Comparison of ENCODE assay signal across 20 cellular contexts in the genomic region with DNA sequence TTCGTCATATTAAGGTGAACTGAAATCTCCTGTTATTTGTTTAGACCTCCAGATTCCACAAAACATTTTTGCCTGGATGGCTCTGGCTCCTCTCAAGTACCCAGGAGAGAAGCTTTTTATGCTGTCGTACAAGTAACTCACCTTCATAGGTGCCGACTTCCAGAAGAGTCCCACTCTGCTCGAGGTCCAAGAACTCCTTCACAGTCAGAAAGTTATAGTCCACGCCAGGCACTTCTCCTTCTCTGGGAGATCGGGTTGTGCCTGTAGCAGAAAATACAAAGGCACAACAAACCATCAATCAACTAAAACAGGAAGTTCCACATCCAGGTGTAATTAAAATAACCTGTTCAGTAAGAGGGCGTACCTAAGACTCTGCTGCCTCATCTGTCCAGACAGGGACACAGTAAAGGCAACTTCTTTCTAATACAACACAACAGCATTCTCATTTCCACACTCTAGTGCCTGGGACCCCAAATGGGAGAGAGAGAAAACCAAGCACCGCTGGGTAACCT.
A peak's percentile ranks its signal among the peaks of the same experiment; 100 is the strongest.
DNase-seq lines count a peak whose midpoint lies in the region; ATAC-seq and TF ChIP-seq lines count a peak whose summit lies in the region.
"Had no signal": no experiment of that assay in that cellular context is flagged by ENCODE, and none has a peak within 500 bp of the region (broad histone marks: within the 10 kb centered on the region; RNA-seq: fewer than 3 reads in every experiment).

No MANE protein-coding gene starts in this region.

- CTCF ChIA-PET in WTC11 (lab: Charles Lee), result interaction anchor here (1.2 kb wide), 1 partner anchor 11 kb away, joined by 3 read pairs; no protein-coding TSS in a partner anchor

- H3K27me3 Mint-ChIP-seq in WTC11 (ENCODE audit: low read depth), result no peaks in the 10 kb centered on the region

- H3K4me1 Mint-ChIP-seq in WTC11, result peaks cover 29% of the 10 kb centered on the region

- peak overlapping the region; percentile 82 for H3K27ac Mint-ChIP-seq in WTC11
- H3K27ac Mint-ChIP-seq: CD4-positive, alpha-beta T cell had no signal

- no peaks in the 10 kb centered on the region for H3K9me3 ChIP-seq in mucosa of descending colon
- H3K9me3 ChIP-seq: BE2C, Caco-2 had no signal

- intact Hi-C loops in mucosa of descending colon (cut with DNase I, micrococcal nuclease), result no loop called here

- H3K9me3 Mint-ChIP-seq in WTC11, result no peaks in the 10 kb centered on the region
- H3K9me3 Mint-ChIP-seq: H9 had no signal

- peak; percentile 25; the same call in 1 of the 2 replicates for ATAC-seq in WTC11
- peak; percentile 44 for ATAC-seq in mucosa of descending colon
- no peak for ATAC-seq in HG02763 (IDR thresholded peaks at IDR 0.05; ENCODE audit: unreplicated experiment)
- no peak for ATAC-seq in GM21381 (IDR thresholded peaks at IDR 0.05; ENCODE audit: unreplicated experiment)
- ATAC-seq in HG02678 (IDR thresholded peaks at IDR 0.05; ENCODE audit: unreplicated experiment), result no peak

- no peak overlapping the region for H3K4me3 Mint-ChIP-seq in WTC11
- H3K4me3 Mint-ChIP-seq: CD4-positive, alpha-beta T cell; H9 had no signal

- H3K4me3 ChIP-seq in mucosa of descending colon, result no peak overlapping the region
- H3K4me3 ChIP-seq: SK-N-MC had no signal

- POLR2A ChIA-PET in WTC11 (lab: Charles Lee), result no interaction called here

- H3K36me3 Mint-ChIP-seq in WTC11, result no peaks in the 10 kb centered on the region

- no peaks in the 10 kb centered on the region for H3K36me3 ChIP-seq in mucosa of descending colon (ENCODE audit: low read depth)
- H3K36me3 ChIP-seq: BE2C had no signal

- no peaks in the 10 kb centered on the region for H3K4me1 ChIP-seq in mucosa of descending colon (ENCODE audit: low read depth)
- H3K4me1 ChIP-seq: BE2C, Caco-2 had no signal

- peak; percentile 4 for DNase-seq in NCI-H526 treated with DMSO at 0.1 percent for 48 hours (lab: John Stamatoyannopoulos, UW)
- DNase-seq in NCI-H526 (lab: John Stamatoyannopoulos, UW), result no peak
- no peak for DNase-seq in WTC11 (ENCODE audit: low spot score)
- DNase-seq in mucosa of descending colon, result no peak
- DNase-seq: BE2C; Caco-2; CD4-positive, alpha-beta T cell; DMS53; EL; H9; NCI-H1092 treated with DMSO at 0.1 percent for 48 hours; NCI-H1694; NCI-H2107; NCI-H345; NCI-H82; SHP77 had no signal

- TF ChIP-seq CTCF in WTC11 (IDR thresholded peaks at IDR 0.05) (no peak), mucosa of descending colon (IDR thresholded peaks at IDR 0.05) (no peak)

TF ChIP-seq in WTC11, 78 proteins besides CTCF, POLR2A, EP300 and RAD21:
- TF ChIP-seq, protein P1, sequence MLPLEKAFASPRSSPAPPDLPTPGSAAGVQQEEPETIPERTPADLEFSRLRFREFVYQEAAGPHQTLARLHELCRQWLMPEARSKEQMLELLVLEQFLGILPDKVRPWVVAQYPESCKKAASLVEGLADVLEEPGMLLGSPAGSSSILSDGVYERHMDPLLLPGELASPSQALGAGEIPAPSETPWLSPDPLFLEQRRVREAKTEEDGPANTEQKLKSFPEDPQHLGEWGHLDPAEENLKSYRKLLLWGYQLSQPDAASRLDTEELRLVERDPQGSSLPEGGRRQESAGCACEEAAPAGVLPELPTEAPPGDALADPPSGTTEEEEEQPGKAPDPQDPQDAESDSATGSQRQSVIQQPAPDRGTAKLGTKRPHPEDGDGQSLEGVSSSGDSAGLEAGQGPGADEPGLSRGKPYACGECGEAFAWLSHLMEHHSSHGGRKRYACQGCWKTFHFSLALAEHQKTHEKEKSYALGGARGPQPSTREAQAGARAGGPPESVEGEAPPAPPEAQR (CRISPR knock-in tag; IDR thresholded peaks at IDR 0.05), result no peak
- no peak for TF ChIP-seq GABPB1 (CRISPR knock-in tag; IDR thresholded peaks at IDR 0.05)
- TF ChIP-seq NR3C1 (CRISPR knock-in tag; conservative IDR thresholded peaks at IDR 0.05; ENCODE audit: low read depth), result no peak
- TF ChIP-seq, protein P2, sequence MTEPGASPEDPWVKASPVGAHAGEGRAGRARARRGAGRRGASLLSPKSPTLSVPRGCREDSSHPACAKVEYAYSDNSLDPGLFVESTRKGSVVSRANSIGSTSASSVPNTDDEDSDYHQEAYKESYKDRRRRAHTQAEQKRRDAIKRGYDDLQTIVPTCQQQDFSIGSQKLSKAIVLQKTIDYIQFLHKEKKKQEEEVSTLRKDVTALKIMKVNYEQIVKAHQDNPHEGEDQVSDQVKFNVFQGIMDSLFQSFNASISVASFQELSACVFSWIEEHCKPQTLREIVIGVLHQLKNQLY (CRISPR knock-in tag; IDR thresholded peaks at IDR 0.05), result no peak
- TF ChIP-seq NR1H2 (CRISPR knock-in tag; IDR thresholded peaks at IDR 0.05), result no peak
- TF ChIP-seq ATF1 (CRISPR knock-in tag; IDR thresholded peaks at IDR 0.05), result no peak
- TF ChIP-seq, protein P3, sequence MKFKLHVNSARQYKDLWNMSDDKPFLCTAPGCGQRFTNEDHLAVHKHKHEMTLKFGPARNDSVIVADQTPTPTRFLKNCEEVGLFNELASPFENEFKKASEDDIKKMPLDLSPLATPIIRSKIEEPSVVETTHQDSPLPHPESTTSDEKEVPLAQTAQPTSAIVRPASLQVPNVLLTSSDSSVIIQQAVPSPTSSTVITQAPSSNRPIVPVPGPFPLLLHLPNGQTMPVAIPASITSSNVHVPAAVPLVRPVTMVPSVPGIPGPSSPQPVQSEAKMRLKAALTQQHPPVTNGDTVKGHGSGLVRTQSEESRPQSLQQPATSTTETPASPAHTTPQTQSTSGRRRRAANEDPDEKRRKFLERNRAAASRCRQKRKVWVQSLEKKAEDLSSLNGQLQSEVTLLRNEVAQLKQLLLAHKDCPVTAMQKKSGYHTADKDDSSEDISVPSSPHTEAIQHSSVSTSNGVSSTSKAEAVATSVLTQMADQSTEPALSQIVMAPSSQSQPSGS (CRISPR knock-in tag; IDR thresholded peaks at IDR 0.05; ENCODE audit: borderline replicate concordance, low read depth), result no peak
- no peak for TF ChIP-seq ZBTB21 (CRISPR knock-in tag; IDR thresholded peaks at IDR 0.05; ENCODE audit: borderline replicate concordance)
- TF ChIP-seq EMX1 (CRISPR knock-in tag; IDR thresholded peaks at IDR 0.05), result no peak
- TF ChIP-seq GTF2I (CRISPR knock-in tag; conservative IDR thresholded peaks at IDR 0.05), result no peak
- no peak for TF ChIP-seq PRRX2 (CRISPR knock-in tag; IDR thresholded peaks at IDR 0.05)
- no peak for TF ChIP-seq FOXJ3 (CRISPR knock-in tag; IDR thresholded peaks at IDR 0.05; ENCODE audit: borderline replicate concordance)
- TF ChIP-seq ZNF396 (CRISPR knock-in tag; IDR thresholded peaks at IDR 0.05; ENCODE audit: borderline replicate concordance), result no peak
- no peak for TF ChIP-seq JAZF1 (CRISPR knock-in tag; IDR thresholded peaks at IDR 0.05)
TF ChIP-seq in WTC11: peak in this region for 0.

Comparison
In these comparisons a context has a peak if more than half of its experiments do, and no peak if none do; other contexts are left out.
1. ATAC-seq: peak in WTC11 (single experiment) and mucosa of descending colon (single experiment); none in HG02763 (single experiment), GM21381 (single experiment) and HG02678 (single experiment).